ENCODE assay signal across 10 cellular contexts in the genomic region with DNA sequence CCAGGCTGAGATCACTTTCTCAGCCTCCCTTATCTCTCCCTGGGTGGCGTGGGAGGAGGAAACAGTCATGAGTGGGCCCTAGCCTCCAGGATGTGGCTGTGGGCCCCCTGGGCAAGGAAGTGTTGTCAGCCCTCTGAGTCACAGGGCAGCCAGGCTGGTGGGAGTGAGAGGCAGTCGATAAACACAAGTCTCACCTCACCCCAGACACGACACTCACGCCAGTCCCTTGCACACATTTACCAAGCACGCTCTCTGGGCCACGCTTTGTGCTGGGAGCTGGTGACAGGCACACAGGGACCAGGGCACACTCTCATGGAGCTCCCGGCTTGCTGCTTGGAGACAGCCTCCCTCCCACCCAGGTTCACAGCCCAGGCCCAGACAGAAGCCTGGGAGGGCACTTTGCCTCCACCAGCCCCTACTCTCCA. TPM values are rescaled to one million over a fixed set of nuclear protein-coding genes. Genes with fewer than 3 reads are reported as not detected.
DNase-seq lines count a peak whose midpoint lies in the region; ATAC-seq and TF ChIP-seq lines count a peak whose summit lies in the region.
"Had no signal": no experiment of that assay in that cellular context is flagged by ENCODE, and none has a peak within 500 bp of the region (broad histone marks: within the 10 kb centered on the region; RNA-seq: fewer than 3 reads in every experiment).

No MANE protein-coding gene starts in this region.

- DNase-seq in A172 (ENCODE audit: low spot score) (peak; percentile 75), SJSA1 (ENCODE audit: low read depth in 1 of 2, low spot score in 2 of 2) (peak; percentile 100), osteoblast (ENCODE audit: insufficient read length, low spot score, missing footprints) (peak; percentile 97), NCI-H2196 treated with DMSO at 0.1 percent for 48 hours (lab: John Stamatoyannopoulos, UW; ENCODE audit: unreplicated experiment) (no peak), left ventricle myocardium inferior (no peak)
- DNase-seq in activated naive CD4-positive, alpha-beta T cell treated with anti-CD3 and anti-CD28 coated beads, Interleukin-2, amount 50 U/mL, for 72 hours (ENCODE audit: low spot score in 2 of 2), result peak; percentile 56 to 74
- no peak for DNase-seq in stimulated activated naive B cell treated with anti-CD40 and anti-IgM and Interleukin-4, amounts not matched to agents 10 μg/mL and 1 μg/mL and 100 μg/mL, for 72 hours
- DNase-seq: BE2C had no signal

- no peaks in the 10 kb centered on the region for H3K9me3 Mint-ChIP-seq in activated naive CD4-positive, alpha-beta T cell treated with anti-CD3 and anti-CD28 coated beads, Interleukin-2, amount 50 U/mL, for 72 hours
- H3K9me3 Mint-ChIP-seq in stimulated activated naive B cell treated with anti-CD40 and anti-IgM and Interleukin-4, amounts not matched to agents 10 μg/mL and 1 μg/mL and 100 μg/mL, for 72 hours, result no peaks in the 10 kb centered on the region

- no peaks in the 10 kb centered on the region for H3K36me3 ChIP-seq in SJSA1
- no peaks in the 10 kb centered on the region for H3K36me3 ChIP-seq in osteoblast (ENCODE audit: insufficient read depth, low read length)
- no peaks in the 10 kb centered on the region for H3K36me3 ChIP-seq in left ventricle myocardium inferior
- H3K36me3 ChIP-seq: BE2C had no signal

- H3K27ac Mint-ChIP-seq in activated naive CD4-positive, alpha-beta T cell treated with anti-CD3 and anti-CD28 coated beads, Interleukin-2, amount 50 U/mL, for 72 hours, result peak overlapping the region; percentile 75 to 84
- no peak overlapping the region for H3K27ac Mint-ChIP-seq in stimulated activated naive B cell treated with anti-CD40 and anti-IgM and Interleukin-4, amounts not matched to agents 10 μg/mL and 1 μg/mL and 100 μg/mL, for 72 hours

- H3K4me1 ChIP-seq in SJSA1 (replicated peaks) (peaks cover 30% of the 10 kb centered on the region), osteoblast (ENCODE audit: insufficient read depth, low read length) (peaks cover 28% of the 10 kb centered on the region), left ventricle myocardium inferior (no peaks in the 10 kb centered on the region)
- H3K4me1 ChIP-seq: BE2C had no signal

- H3K27ac ChIP-seq in SJSA1 (peak overlapping the region; percentile 1), osteoblast (ENCODE audit: low read depth, low read length) (peak overlapping the region; percentile 72), left ventricle myocardium inferior (replicated peaks) (no peak overlapping the region)

- H3K36me3 Mint-ChIP-seq in activated naive CD4-positive, alpha-beta T cell treated with anti-CD3 and anti-CD28 coated beads, Interleukin-2, amount 50 U/mL, for 72 hours, result no peaks in the 10 kb centered on the region
- no peaks in the 10 kb centered on the region for H3K36me3 Mint-ChIP-seq in stimulated activated naive B cell treated with anti-CD40 and anti-IgM and Interleukin-4, amounts not matched to agents 10 μg/mL and 1 μg/mL and 100 μg/mL, for 72 hours

- intact Hi-C loops in left ventricle myocardium inferior (cut with micrococcal nuclease), result no loop called here

- H3K4me2 ChIP-seq in osteoblast (ENCODE audit: insufficient read depth, low read length), result peak overlapping the region; percentile 30

- peaks cover 40 to 46% of the 10 kb centered on the region in 2 donors for H3K27me3 Mint-ChIP-seq in stimulated activated naive B cell treated with anti-CD40 and anti-IgM and Interleukin-4, amounts not matched to agents 10 μg/mL and 1 μg/mL and 100 μg/mL, for 72 hours

- TF ChIP-seq CTCF in osteoblast (IDR thresholded peaks at IDR 0.05; ENCODE audit: extremely low read depth, low read depth, low read length), result no peak
- no peak for TF ChIP-seq CTCF in left ventricle myocardium inferior (IDR thresholded peaks at IDR 0.05; ENCODE audit: borderline replicate concordance)

- H3K4me3 Mint-ChIP-seq in stimulated activated naive B cell treated with anti-CD40 and anti-IgM and Interleukin-4, amounts not matched to agents 10 μg/mL and 1 μg/mL and 100 μg/mL, for 72 hours, result no peak overlapping the region

- H3K9me3 ChIP-seq in SJSA1 (replicated peaks) (peaks cover 17% of the 10 kb centered on the region), osteoblast (ENCODE audit: low read depth, low read length) (no peaks in the 10 kb centered on the region), left ventricle myocardium inferior (replicated peaks) (no peaks in the 10 kb centered on the region)
- H3K9me3 ChIP-seq: BE2C had no signal

- no peaks in the 10 kb centered on the region for H3K4me1 Mint-ChIP-seq in stimulated activated naive B cell treated with anti-CD40 and anti-IgM and Interleukin-4, amounts not matched to agents 10 μg/mL and 1 μg/mL and 100 μg/mL, for 72 hours

- H2AFZ ChIP-seq in osteoblast (ENCODE audit: low read length), result no peak overlapping the region

- peaks cover 52% of the 10 kb centered on the region for H3K27me3 ChIP-seq in SJSA1 (replicated peaks)
- no peaks in the 10 kb centered on the region for H3K27me3 ChIP-seq in osteoblast (ENCODE audit: insufficient read depth, low read length)
- H3K27me3 ChIP-seq in left ventricle myocardium inferior (ENCODE audit: low read depth), result peaks cover 94% of the 10 kb centered on the region

- no peaks in the 10 kb centered on the region for H3K79me2 ChIP-seq in osteoblast (ENCODE audit: insufficient read depth, low read length)

- ATAC-seq in activated naive CD4-positive, alpha-beta T cell treated with anti-CD3 and anti-CD28 coated beads, Interleukin-2, amount 50 U/mL, for 72 hours, result peak; percentile 94 to 95
- no peak for ATAC-seq in stimulated activated naive B cell treated with anti-CD40 and anti-IgM and Interleukin-4, amounts not matched to agents 10 μg/mL and 1 μg/mL and 100 μg/mL, for 72 hours (replicated peaks)
- no peak for ATAC-seq in GM18502 (IDR thresholded peaks at IDR 0.05; ENCODE audit: poor library complexity, unreplicated experiment)

- H4K20me1 ChIP-seq in osteoblast (ENCODE audit: insufficient read depth, low read length), result no peaks in the 10 kb centered on the region

- H3K4me3 ChIP-seq in SJSA1 (no peak overlapping the region), osteoblast (ENCODE audit: insufficient read depth, low read length) (no peak overlapping the region), left ventricle myocardium inferior (no peak overlapping the region)

RNA-seq across cellular contexts. Expression of a gene that starts 1.9 kb away (rescaled TPM):
- total RNA-seq in A172 (2014; rRNA removed; shearing (Covaris generic)), result 0.26 and 0.33 TPM in 2 replicates
- total RNA-seq in SJSA1 (2014; rRNA removed; shearing (Covaris generic)), result 0.08 and 1.1 TPM in 2 replicates
- total RNA-seq in activated naive CD4-positive, alpha-beta T cell treated with anti-CD3 and anti-CD28 coated beads, Interleukin-2, amount 50 U/mL, for 72 hours, result under 1 TPM; 0.12 to 0.25 TPM
- total RNA-seq in osteoblast (not detected in 2 replicates), left ventricle myocardium inferior (not detected)
- total RNA-seq: NCI-H460 had no signal

RNA-seq across cellular contexts. Expression of a gene that starts 12.7 kb away (rescaled TPM):
- not detected in 2 replicates for total RNA-seq in A172 (2014; rRNA removed; shearing (Covaris generic))
- 0.21 TPM in 1 of 2 replicates, not detected in the other for total RNA-seq in SJSA1 (2014; rRNA removed; shearing (Covaris generic))
- not detected for total RNA-seq in activated naive CD4-positive, alpha-beta T cell treated with anti-CD3 and anti-CD28 coated beads, Interleukin-2, amount 50 U/mL, for 72 hours
- total RNA-seq in osteoblast (not detected in 2 replicates), left ventricle myocardium inferior (not detected)
- total RNA-seq: NCI-H460 had no signal

RNA-seq across cellular contexts. Expression of a gene that starts 22.1 kb away (rescaled TPM):
- total RNA-seq in A172 (2014; rRNA removed; shearing (Covaris generic)), result 0.07 TPM in 1 of 2 replicates, not detected in the other
- total RNA-seq in SJSA1 (2014; rRNA removed; shearing (Covaris generic)), result not detected in 2 replicates
- total RNA-seq in activated naive CD4-positive, alpha-beta T cell treated with anti-CD3 and anti-CD28 coated beads, Interleukin-2, amount 50 U/mL, for 72 hours, result not detected
- not detected in 2 replicates for total RNA-seq in osteoblast
- total RNA-seq in left ventricle myocardium inferior, result not detected
- total RNA-seq: NCI-H460 had no signal

RNA-seq across cellular contexts. Expression of a gene that starts 40.1 kb away (rescaled TPM):
- total RNA-seq in A172 (2014; rRNA removed; shearing (Covaris generic)), result not detected in 2 replicates
- 0.08 TPM in 1 of 2 replicates, not detected in the other for total RNA-seq in SJSA1 (2014; rRNA removed; shearing (Covaris generic))
- total RNA-seq in activated naive CD4-positive, alpha-beta T cell treated with anti-CD3 and anti-CD28 coated beads, Interleukin-2, amount 50 U/mL, for 72 hours, result under 1 TPM in 1 of 2 donors, not detected in 1; 0.09 TPM
- not detected in 2 replicates for total RNA-seq in osteoblast
- total RNA-seq in left ventricle myocardium inferior, result not detected
- total RNA-seq: NCI-H460 had no signal

RNA-seq across cellular contexts. Expression of a gene that starts 58.9 kb away (rescaled TPM):
- not detected in 2 replicates for total RNA-seq in A172 (2014; rRNA removed; shearing (Covaris generic))
- 0.21 TPM in 1 of 2 replicates, not detected in the other for total RNA-seq in SJSA1 (2014; rRNA removed; shearing (Covaris generic))
- not detected for total RNA-seq in activated naive CD4-positive, alpha-beta T cell treated with anti-CD3 and anti-CD28 coated beads, Interleukin-2, amount 50 U/mL, for 72 hours
- total RNA-seq in osteoblast (not detected in 2 replicates), left ventricle myocardium inferior (not detected)
- total RNA-seq: NCI-H460 had no signal

Comparison
In these comparisons a context has a peak if more than half of its experiments do, and no peak if none do; other contexts are left out.
1. DNase-seq: peak in A172 (single experiment), SJSA1 (2 of 2), activated naive CD4-positive, alpha-beta T cell treated with anti-CD3 and anti-CD28 coated beads, Interleukin-2, amount 50 U/mL, for 72 hours (2 of 2) and osteoblast (single experiment); none in stimulated activated naive B cell treated with anti-CD40 and anti-IgM and Interleukin-4, amounts not matched to agents 10 μg/mL and 1 μg/mL and 100 μg/mL, for 72 hours (single experiment), NCI-H2196 treated with DMSO at 0.1 percent for 48 hours (single experiment) and left ventricle myocardium inferior (single experiment).
2. ATAC-seq: peak in activated naive CD4-positive, alpha-beta T cell treated with anti-CD3 and anti-CD28 coated beads, Interleukin-2, amount 50 U/mL, for 72 hours (2 of 2); none in stimulated activated naive B cell treated with anti-CD40 and anti-IgM and Interleukin-4, amounts not matched to agents 10 μg/mL and 1 μg/mL and 100 μg/mL, for 72 hours (0 of 2) and GM18502 (single experiment).